Comparison of ENCODE assay signal across 9 cellular contexts in genomic region chr11:47950396-47950795, GRCh38. TPM values are rescaled to one million over a fixed set of nuclear protein-coding genes. Genes with fewer than 3 reads are reported as not detected.
DNase-seq lines count a peak whose midpoint lies in the region; ATAC-seq and TF ChIP-seq lines count a peak whose summit lies in the region.
"Had no signal": no experiment of that assay in that cellular context is flagged by ENCODE, and none has a peak within 500 bp of the region (broad histone marks: within the 10 kb centered on the region; RNA-seq: fewer than 3 reads in every experiment).

No MANE protein-coding gene starts in this region.

- H3K4me1 Mint-ChIP-seq in activated naive CD8-positive, alpha-beta T cell (ENCODE audit: low read depth), result peaks cover 50% of the 10 kb centered on the region
- H3K4me1 Mint-ChIP-seq in MCF 10A (ENCODE audit: insufficient read depth, unreplicated experiment), result peaks cover 18% of the 10 kb centered on the region

- H3K36me3 ChIP-seq in H7 (replicated peaks; ENCODE audit: control insufficient read depth, insufficient read depth, low read length), result no peaks in the 10 kb centered on the region
- H3K36me3 ChIP-seq: heart right ventricle had no signal

- H3K27me3 Mint-ChIP-seq in activated naive CD8-positive, alpha-beta T cell, result no peaks in the 10 kb centered on the region
- no peaks in the 10 kb centered on the region for H3K27me3 Mint-ChIP-seq in MCF 10A (ENCODE audit: insufficient read depth, unreplicated experiment)

- POLR2A ChIA-PET in MCF 10A (lab: Yijun Ruan, JAX), result no interaction called here

- H3K27ac Mint-ChIP-seq in activated naive CD8-positive, alpha-beta T cell, result peak overlapping the region; percentile 94
- no peak overlapping the region for H3K27ac Mint-ChIP-seq in MCF 10A (ENCODE audit: low read depth, unreplicated experiment)

- H3K4me3 Mint-ChIP-seq in activated naive CD8-positive, alpha-beta T cell, result peak overlapping the region; percentile 71
- no peak overlapping the region for H3K4me3 Mint-ChIP-seq in MCF 10A (ENCODE audit: unreplicated experiment)

- H3K36me3 Mint-ChIP-seq in activated naive CD8-positive, alpha-beta T cell, result no peaks in the 10 kb centered on the region
- no peaks in the 10 kb centered on the region for H3K36me3 Mint-ChIP-seq in MCF 10A (ENCODE audit: insufficient read depth, unreplicated experiment)

- intact Hi-C loops in MCF 10A (cut with micrococcal nuclease), result no loop called here

- CTCF ChIA-PET in MCF 10A (lab: Yijun Ruan, JAX), result interaction anchor here (0.8 to 1.4 kb wide), 3 partner anchors 17 to 159 kb away, joined by 3 to 4 read pairs (median 4); no protein-coding TSS in a partner anchor

- no peaks in the 10 kb centered on the region for H3K9me3 Mint-ChIP-seq in activated naive CD8-positive, alpha-beta T cell (ENCODE audit: low read depth)
- no peaks in the 10 kb centered on the region for H3K9me3 Mint-ChIP-seq in MCF 10A (ENCODE audit: unreplicated experiment)

- no peak overlapping the region for H3K4me3 ChIP-seq in H7 (ENCODE audit: insufficient read depth, low read depth, low read length)
- H3K4me3 ChIP-seq: heart right ventricle had no signal

- peak; percentile 66 for ATAC-seq in GM21367 (IDR thresholded peaks at IDR 0.05; ENCODE audit: unreplicated experiment)

- peak; percentile 41 for DNase-seq in OCI-M1 (lab: John Stamatoyannopoulos, UW)
- DNase-seq in stimulated activated CD8-positive, alpha-beta memory T cell treated with anti-CD3 and anti-CD28 coated beads, Interleukin-12 subunit alpha, Interleukin-12 subunit beta, amount 100 ng/mL, for 1 hour (ENCODE audit: low read depth), result peak; percentile 38
- no peak for DNase-seq in MCF 10A (ENCODE audit: unreplicated experiment)
- no peak for DNase-seq in NCI-H1694 (lab: John Stamatoyannopoulos, UW)
- no peak for DNase-seq in H7
- no peak for DNase-seq in T1000 (lab: John Stamatoyannopoulos, UW)

- TF ChIP-seq CTCF in MCF 10A (IDR thresholded peaks at IDR 0.05; ENCODE audit: unreplicated experiment), result no peak

- no peaks in the 10 kb centered on the region for H3K27me3 ChIP-seq in H7 (ENCODE audit: control insufficient read depth, insufficient read depth, low read length)
- H3K27me3 ChIP-seq: heart right ventricle had no signal

- BruUV-seq in MCF 10A (replicated peaks; lab: Mats Ljungman, UMichigan), result no TSS peak

RNA-seq across cellular contexts. Expression of gene PTPRJ, which starts 30.0 kb away (rescaled TPM):
- total RNA-seq in MCF 10A (2022), result 0.30 and 0.61 TPM in 2 replicates
- 10.0 and 12.0 TPM in 2 replicates for total RNA-seq in H7 (2014; rRNA removed; shearing (Covaris generic))

Comparison
In these comparisons a context has a peak if more than half of its experiments do, and no peak if none do; other contexts are left out.
1. DNase-seq: peak in OCI-M1 (single experiment) and stimulated activated CD8-positive, alpha-beta memory T cell treated with anti-CD3 and anti-CD28 coated beads, Interleukin-12 subunit alpha, Interleukin-12 subunit beta, amount 100 ng/mL, for 1 hour (single experiment); none in MCF 10A (single experiment), NCI-H1694 (single experiment), H7 (single experiment) and T1000 (single experiment).